8 cellular contexts compared by ENCODE assay signal in the genomic region with DNA sequence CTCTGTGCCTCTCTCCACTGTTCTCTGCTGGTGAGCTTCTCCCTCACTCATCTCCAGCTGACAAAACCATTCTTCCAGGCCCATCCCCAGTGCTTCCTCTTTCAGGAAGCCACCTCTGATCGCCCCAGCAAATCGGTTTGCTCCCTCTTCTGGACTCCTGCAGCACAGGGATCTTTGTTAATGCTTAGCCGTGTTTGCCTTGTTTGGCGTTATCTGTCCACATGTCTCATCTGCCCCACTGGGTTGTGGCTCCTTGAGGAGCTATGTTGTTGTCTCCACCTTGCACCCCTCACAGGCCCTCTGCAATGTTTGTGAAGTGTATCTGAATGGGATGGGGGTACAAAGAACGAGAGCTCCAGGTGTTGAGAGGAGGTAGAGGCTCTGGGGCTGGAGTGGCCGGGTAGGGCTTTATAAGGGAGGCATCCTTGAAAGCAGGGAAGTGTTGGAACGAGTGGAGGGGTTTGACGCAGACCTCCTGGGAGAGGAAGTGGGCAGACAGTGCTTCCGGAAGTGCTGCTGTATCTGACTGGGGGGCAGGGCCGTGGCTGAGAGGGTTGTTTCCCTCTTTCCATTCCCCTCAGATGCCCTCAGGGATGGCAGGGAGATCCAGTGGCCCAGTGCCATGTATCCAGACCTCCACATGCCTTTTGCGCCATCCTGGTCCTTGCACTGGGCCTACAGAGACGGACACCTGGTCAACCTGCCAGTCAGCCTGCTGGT. TPM values are rescaled to one million over a fixed set of nuclear protein-coding genes. Genes with fewer than 3 reads are reported as not detected.
DNase-seq lines count a peak whose midpoint lies in the region; TF ChIP-seq lines count a peak whose summit lies in the region.

No MANE protein-coding gene starts in this region.

- DNase-seq in GM20000 (ENCODE audit: low spot score) (peak; percentile 79), endothelial cell (ENCODE audit: low spot score) (no peak), GOT3 (lab: John Stamatoyannopoulos, UW) (no peak), DMS53 (lab: John Stamatoyannopoulos, UW) (no peak), islet precursor cell (no peak), breast epithelium (ENCODE audit: low spot score in 2 of 2) (no peak)
- DNase-seq in activated CD4-positive, alpha-beta T cell treated with anti-CD3 and anti-CD28 coated beads, Interleukin-2, amount 50 U/mL, for 1 hour: peak; percentile 19
- DNase-seq in stimulated activated CD4-positive, alpha-beta T cell treated with anti-CD3 and anti-CD28 coated beads, Interleukin-1b, Interleukin-23, amount 100 ng/mL, for 24 hours (ENCODE audit: low read depth in 4 of 4, low spot score in 1 of 4): peak in 3 of 4 experiments; percentile 7 to 12 (median 8)

- H3K4me3 Mint-ChIP-seq in endothelial cell (ENCODE audit: unreplicated experiment): peak overlapping the region; percentile 70

- H3K36me3 Mint-ChIP-seq in endothelial cell (ENCODE audit: low read depth, unreplicated experiment): peaks cover 14% of the 10 kb centered on the region

- H3K9me3 ChIP-seq in breast epithelium: no peaks in the 10 kb centered on the region

- H3K36me3 ChIP-seq in breast epithelium: no peaks in the 10 kb centered on the region

- peaks cover 42% of the 10 kb centered on the region for H3K4me1 Mint-ChIP-seq in endothelial cell (ENCODE audit: unreplicated experiment)

- H3K27me3 Mint-ChIP-seq in endothelial cell (ENCODE audit: unreplicated experiment): peaks cover 22% of the 10 kb centered on the region

- no peaks in the 10 kb centered on the region for H3K27me3 ChIP-seq in breast epithelium

- intact Hi-C loops in breast epithelium (cut with DNase I; ENCODE audit: low total_unique reads): no loop called here

- no peak overlapping the region for H3K27ac ChIP-seq in breast epithelium

- no peak for TF ChIP-seq POLR2A in breast epithelium (IDR thresholded peaks at IDR 0.05)

- H3K27ac Mint-ChIP-seq in endothelial cell (ENCODE audit: unreplicated experiment): peak overlapping the region; percentile 72

- H3K4me3 ChIP-seq in breast epithelium: no peak overlapping the region

- TF ChIP-seq CTCF in GM20000 (IDR thresholded peaks at IDR 0.05; ENCODE audit: extremely low read depth, missing control alignments): no peak
- TF ChIP-seq CTCF in endothelial cell (IDR thresholded peaks at IDR 0.05; ENCODE audit: unreplicated experiment): no peak
- TF ChIP-seq CTCF in breast epithelium (IDR thresholded peaks at IDR 0.05): no peak

- no peaks in the 10 kb centered on the region for H3K4me1 ChIP-seq in breast epithelium

- H3K9me3 Mint-ChIP-seq in endothelial cell (ENCODE audit: unreplicated experiment): no peaks in the 10 kb centered on the region

RNA-seq across cellular contexts. Expression of a gene that starts 27.8 kb away (rescaled TPM):
- total RNA-seq in endothelial cell (ENCODE audit: unreplicated experiment) (47.8 TPM), breast epithelium (10 to 100 TPM in 2 of 3 donors, 1 to 10 TPM in 1; 10.0 to 23.3 (median 14.6) TPM)

RNA-seq across cellular contexts. Expression of a gene that starts 28.8 kb away (rescaled TPM):
- total RNA-seq in endothelial cell (ENCODE audit: unreplicated experiment) (18.8 TPM), breast epithelium (10 to 100 TPM; 18.4 to 34.7 (median 31.2) TPM)

RNA-seq across cellular contexts. Expression of a gene that starts 31.1 kb away (rescaled TPM):
- total RNA-seq in endothelial cell (ENCODE audit: unreplicated experiment) (111 TPM), breast epithelium (10 to 100 TPM; 45.1 to 62.5 (median 51.1) TPM)

RNA-seq across cellular contexts. Expression of a gene that starts 38.0 kb away (rescaled TPM):
- total RNA-seq in endothelial cell (ENCODE audit: unreplicated experiment): 34.4 TPM
- 10 to 100 TPM in 2 of 3 donors, 1 to 10 TPM in 1; 4.6 to 60.2 (median 52.4) TPM for total RNA-seq in breast epithelium

Comparison
In these comparisons a context has a peak if more than half of its experiments do, and no peak if none do; other contexts are left out.
1. DNase-seq: peak in GM20000 (single experiment), activated CD4-positive, alpha-beta T cell treated with anti-CD3 and anti-CD28 coated beads, Interleukin-2, amount 50 U/mL, for 1 hour (single experiment) and stimulated activated CD4-positive, alpha-beta T cell treated with anti-CD3 and anti-CD28 coated beads, Interleukin-1b, Interleukin-23, amount 100 ng/mL, for 24 hours (3 of 4); none in endothelial cell (single experiment), GOT3 (single experiment), DMS53 (single experiment), islet precursor cell (single experiment) and breast epithelium (0 of 2).